ENCODE assay signal across 9 cellular contexts in the genomic region with DNA sequence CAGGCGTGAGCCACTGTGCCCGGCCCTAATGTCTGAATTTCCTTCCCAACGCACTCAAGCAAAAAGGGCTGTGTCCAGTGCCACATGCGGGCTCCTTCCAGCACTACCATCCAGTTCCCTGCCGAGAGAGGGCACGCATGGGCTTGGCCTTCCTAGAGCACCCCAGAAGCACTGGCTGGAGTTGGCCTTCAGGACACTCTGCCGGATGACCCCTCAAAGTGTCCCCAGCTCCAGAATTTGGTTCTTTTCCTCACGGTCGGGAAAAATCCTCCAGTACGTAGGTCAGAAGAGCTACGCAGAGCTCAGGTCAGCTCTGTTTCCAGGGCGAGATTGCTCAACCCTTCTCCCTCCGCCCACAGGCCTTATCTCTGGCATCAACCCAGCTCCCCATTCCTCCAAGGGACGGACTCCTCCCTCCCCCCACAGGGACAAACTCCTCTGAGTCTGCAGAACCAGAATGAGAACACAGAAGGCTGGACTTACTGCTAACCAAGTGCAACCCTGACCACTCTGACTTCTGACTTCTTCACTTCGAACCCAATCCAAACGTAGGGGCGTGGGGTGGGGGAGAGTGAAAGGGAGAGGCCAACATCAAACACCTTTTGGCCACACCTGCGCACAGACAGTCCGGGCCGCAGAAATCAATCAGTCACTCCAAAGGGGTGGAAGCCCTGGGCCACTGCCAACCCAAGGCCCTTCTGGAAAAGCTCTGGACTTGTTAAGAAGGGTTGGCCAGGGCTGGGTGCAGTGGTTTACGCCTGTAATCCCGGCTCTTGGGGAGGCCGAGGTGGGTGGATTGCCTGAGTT. TPM values are rescaled to one million over a fixed set of nuclear protein-coding genes. Genes with fewer than 3 reads are reported as not detected.
A peak's percentile ranks its signal among the peaks of the same experiment; 100 is the strongest.
DNase-seq lines count a peak whose midpoint lies in the region; ATAC-seq and TF ChIP-seq lines count a peak whose summit lies in the region.
"Had no signal": no experiment of that assay in that cellular context is flagged by ENCODE, and none has a peak within 500 bp of the region (broad histone marks: within the 10 kb centered on the region; RNA-seq: fewer than 3 reads in every experiment).

No MANE protein-coding gene starts in this region.

- DNase-seq in Caki2 (ENCODE audit: low read depth), result peak; percentile 95
- DNase-seq in SKM-1 treated with dmso at 0.1 percent for 144 hours (lab: John Stamatoyannopoulos, UW; ENCODE audit: unreplicated experiment), result peak; percentile 61
- peak; percentile 98 for DNase-seq in fibroblast of pulmonary artery (ENCODE audit: low read depth)
- DNase-seq in progenitor cell of endocrine pancreas (ENCODE audit: low spot score, unreplicated experiment), result no peak
- DNase-seq in activated gamma-delta T cell treated with Interleukin-2 at 50 U/mL for 16 hours, result no peak
- no peak for DNase-seq in T-helper 2 cell treated with Interferon-gamma antibody and Interleukin-4, amounts not matched to agents 5 μg/mL and 100 μg/mL, for 36 hours (ENCODE audit: low spot score)
- no peak for DNase-seq in activated T-cell treated with anti-CD3 and anti-CD28 coated beads, Interleukin-2, amount 50 U/mL, for 4 hours
- no peak for DNase-seq in NCI-H1694 treated with DMSO at 0.1 percent for 48 hours (lab: John Stamatoyannopoulos, UW)

- TF ChIP-seq CTCF in fibroblast of pulmonary artery (IDR thresholded peaks at IDR 0.05; ENCODE audit: low read length, missing control alignments) (no peak), progenitor cell of endocrine pancreas (IDR thresholded peaks at IDR 0.05; ENCODE audit: unreplicated experiment) (no peak)

- H3K27ac Mint-ChIP-seq in progenitor cell of endocrine pancreas, result peak overlapping the region; percentile 79
- no peak overlapping the region for H3K27ac Mint-ChIP-seq in T-helper 2 cell treated with Interferon-gamma antibody and Interleukin-4, amounts not matched to agents 5 μg/mL and 100 μg/mL, for 36 hours

- H3K4me1 Mint-ChIP-seq in progenitor cell of endocrine pancreas (ENCODE audit: low read depth), result peaks cover 46% of the 10 kb centered on the region
- H3K4me1 Mint-ChIP-seq in T-helper 2 cell treated with Interferon-gamma antibody and Interleukin-4, amounts not matched to agents 5 μg/mL and 100 μg/mL, for 36 hours (ENCODE audit: low read depth), result peaks cover 11% of the 10 kb centered on the region
- H3K4me1 Mint-ChIP-seq in activated T-cell treated with anti-CD3 and anti-CD28 coated beads, Interleukin-2, amount 50 U/mL, for 4 hours (ENCODE audit: low read depth), result peaks cover 17% of the 10 kb centered on the region

- peaks cover 4% of the 10 kb centered on the region for H3K36me3 Mint-ChIP-seq in progenitor cell of endocrine pancreas (ENCODE audit: insufficient read depth)
- H3K36me3 Mint-ChIP-seq in T-helper 2 cell treated with Interferon-gamma antibody and Interleukin-4, amounts not matched to agents 5 μg/mL and 100 μg/mL, for 36 hours (ENCODE audit: low read depth), result no peaks in the 10 kb centered on the region
- H3K36me3 Mint-ChIP-seq in activated T-cell treated with anti-CD3 and anti-CD28 coated beads, Interleukin-2, amount 50 U/mL, for 4 hours (ENCODE audit: insufficient read depth), result no peaks in the 10 kb centered on the region

- no peaks in the 10 kb centered on the region for H3K9me3 Mint-ChIP-seq in progenitor cell of endocrine pancreas (ENCODE audit: low read depth)
- H3K9me3 Mint-ChIP-seq in T-helper 2 cell treated with Interferon-gamma antibody and Interleukin-4, amounts not matched to agents 5 μg/mL and 100 μg/mL, for 36 hours, result no peaks in the 10 kb centered on the region
- H3K9me3 Mint-ChIP-seq in activated T-cell treated with anti-CD3 and anti-CD28 coated beads, Interleukin-2, amount 50 U/mL, for 4 hours, result no peaks in the 10 kb centered on the region

- in situ Hi-C loops in Caki2 (cut with HindIII; ENCODE audit: low pct_unique_long_range_greater_than_20kb, low sequenced_read_pairs), result no loop called here

- peak overlapping the region; percentile 97 for H3K4me3 ChIP-seq in fibroblast of pulmonary artery (replicated peaks; ENCODE audit: low read depth, low read length)

- H3K4me3 Mint-ChIP-seq in progenitor cell of endocrine pancreas (ENCODE audit: low read depth), result peak overlapping the region; percentile 60
- no peak overlapping the region for H3K4me3 Mint-ChIP-seq in T-helper 2 cell treated with Interferon-gamma antibody and Interleukin-4, amounts not matched to agents 5 μg/mL and 100 μg/mL, for 36 hours
- H3K4me3 Mint-ChIP-seq in activated T-cell treated with anti-CD3 and anti-CD28 coated beads, Interleukin-2, amount 50 U/mL, for 4 hours, result no peak overlapping the region

- H3K27me3 Mint-ChIP-seq in progenitor cell of endocrine pancreas, result peaks cover under 1% of the 10 kb centered on the region
- peaks cover 2% of the 10 kb centered on the region for H3K27me3 Mint-ChIP-seq in T-helper 2 cell treated with Interferon-gamma antibody and Interleukin-4, amounts not matched to agents 5 μg/mL and 100 μg/mL, for 36 hours (ENCODE audit: low read depth)
- peaks cover 11% of the 10 kb centered on the region for H3K27me3 Mint-ChIP-seq in activated T-cell treated with anti-CD3 and anti-CD28 coated beads, Interleukin-2, amount 50 U/mL, for 4 hours (ENCODE audit: low read depth)

- ATAC-seq in activated T-cell treated with anti-CD3 and anti-CD28 coated beads, Interleukin-2, amount 50 U/mL, for 4 hours, result no peak

RNA-seq across cellular contexts. Expression of a gene that starts 3.6 kb away (rescaled TPM):
- 50.8 and 54.9 TPM in 2 replicates for total RNA-seq in Caki2 (2014; rRNA removed; shearing (Covaris generic); ENCODE audit: low replicate concordance)
- total RNA-seq in progenitor cell of endocrine pancreas, result 66.0 and 77.9 TPM in 2 replicates
- 1 to 10 TPM in 1 of 3 donors, under 1 TPM in 2; 0.24 to 1.1 (median 0.30) TPM for total RNA-seq in activated T-cell treated with anti-CD3 and anti-CD28 coated beads, Interleukin-2, amount 50 U/mL, for 4 hours

RNA-seq across cellular contexts. Expression of a gene that starts 46.5 kb away (rescaled TPM):
- total RNA-seq in Caki2 (2014; rRNA removed; shearing (Covaris generic); ENCODE audit: low replicate concordance), result not detected in 2 replicates
- total RNA-seq in progenitor cell of endocrine pancreas, result 0.33 TPM in 1 of 2 replicates, not detected in the other
- not detected for total RNA-seq in activated T-cell treated with anti-CD3 and anti-CD28 coated beads, Interleukin-2, amount 50 U/mL, for 4 hours
- total RNA-seq: SK-MEL-5 had no signal

Comparison
In these comparisons a context has a peak if more than half of its experiments do, and no peak if none do; other contexts are left out.
1. DNase-seq: peak in Caki2 (single experiment), SKM-1 treated with dmso at 0.1 percent for 144 hours (single experiment) and fibroblast of pulmonary artery (single experiment); none in progenitor cell of endocrine pancreas (single experiment), activated gamma-delta T cell treated with Interleukin-2 at 50 U/mL for 16 hours (single experiment), T-helper 2 cell treated with Interferon-gamma antibody and Interleukin-4, amounts not matched to agents 5 μg/mL and 100 μg/mL, for 36 hours (single experiment), activated T-cell treated with anti-CD3 and anti-CD28 coated beads, Interleukin-2, amount 50 U/mL, for 4 hours (single experiment) and NCI-H1694 treated with DMSO at 0.1 percent for 48 hours (single experiment).
2. RNA of a gene that starts 3.6 kb away (total RNA-seq): 66.0 to 77.9 TPM in progenitor cell of endocrine pancreas and 50.8 to 54.9 TPM in Caki2; 0.24 to 1.1 TPM in activated T-cell treated with anti-CD3 and anti-CD28 coated beads, Interleukin-2, amount 50 U/mL, for 4 hours; every median in the first group is over 10 times any median in the second.